Comparison of ENCODE assay signal across 10 cellular contexts in the genomic region with DNA sequence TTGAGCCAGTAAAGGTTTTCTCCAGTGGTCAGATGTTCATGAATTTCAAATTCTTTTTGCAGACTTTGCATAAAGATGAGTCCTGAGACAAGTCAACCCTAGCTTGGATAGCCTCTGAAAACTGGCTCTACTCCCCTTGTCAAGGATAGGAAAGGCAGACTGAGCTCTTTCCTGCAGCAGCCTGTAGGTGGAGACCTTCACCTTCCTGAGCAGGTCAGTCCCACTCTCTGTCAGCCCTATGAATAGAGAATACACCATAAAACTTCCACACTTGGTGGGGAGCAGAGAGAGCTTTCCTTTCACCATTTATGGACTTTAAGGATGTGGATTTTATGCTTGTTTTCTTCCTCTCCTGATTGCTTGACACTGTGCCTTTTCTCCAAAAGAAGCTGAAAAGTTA. TPM values are rescaled to one million over a fixed set of nuclear protein-coding genes. Genes with fewer than 3 reads are reported as not detected.
DNase-seq lines count a peak whose midpoint lies in the region; ATAC-seq and TF ChIP-seq lines count a peak whose summit lies in the region.
"Had no signal": no experiment of that assay in that cellular context is flagged by ENCODE, and none has a peak within 500 bp of the region (broad histone marks: within the 10 kb centered on the region; RNA-seq: fewer than 3 reads in every experiment).

No MANE protein-coding gene starts in this region.

- H3K4me3 Mint-ChIP-seq in GM23338, result no peak overlapping the region
- H3K4me3 Mint-ChIP-seq in effector memory CD8-positive, alpha-beta T cell, result no peak overlapping the region

- H3F3A ChIP-seq in GM23338 (replicated peaks; ENCODE audit: low read depth) (no peaks in the 10 kb centered on the region), SK-N-SH (replicated peaks; ENCODE audit: insufficient read depth) (no peaks in the 10 kb centered on the region)

- TF ChIP-seq RAD21 in SK-N-SH (IDR thresholded peaks at IDR 0.05; ENCODE audit: low read length), result peak; percentile 45

- peaks cover 2% of the 10 kb centered on the region for H3K27me3 Mint-ChIP-seq in GM23338 (ENCODE audit: insufficient read depth, low read depth, poor library complexity)
- H3K27me3 Mint-ChIP-seq in effector memory CD8-positive, alpha-beta T cell, result no peaks in the 10 kb centered on the region

- no peaks in the 10 kb centered on the region for H3K9me3 Mint-ChIP-seq in GM23338
- no peaks in the 10 kb centered on the region for H3K9me3 Mint-ChIP-seq in effector memory CD8-positive, alpha-beta T cell

- H3K4me1 Mint-ChIP-seq in GM23338, result peaks cover 8% of the 10 kb centered on the region; the same call in 2 of the 3 replicates
- no peaks in the 10 kb centered on the region for H3K4me1 Mint-ChIP-seq in effector memory CD8-positive, alpha-beta T cell (ENCODE audit: low read depth in 2 of 2)

- H3K9me2 ChIP-seq in GM23338 (ENCODE audit: insufficient read depth) (no peaks in the 10 kb centered on the region), SK-N-SH (no peaks in the 10 kb centered on the region)

- H3K36me3 ChIP-seq in GM23338 (ENCODE audit: insufficient read depth) (no peaks in the 10 kb centered on the region), SK-N-SH (replicated peaks in 1 of 2; ENCODE audit: control insufficient read depth in 1 of 2, insufficient read depth in 2 of 2, low read length in 1 of 2) (no peaks in the 10 kb centered on the region)

- ATAC-seq in GM23338 (peak; percentile 89), left colon (peak; percentile 54)
- ATAC-seq in effector memory CD8-positive, alpha-beta T cell (replicated peaks), result no peak

- no peak overlapping the region for H3K27ac ChIP-seq in GM23338 (ENCODE audit: low read depth)
- no peak overlapping the region for H3K27ac ChIP-seq in SK-N-SH (ENCODE audit: low read depth in 2 of 2, low read length in 1 of 2)

- CTCF ChIA-PET in SK-N-SH (lab: Yijun Ruan, JAX), result interaction anchor here (0.6 to 2.1 kb wide), 8 partner anchors 8 to 45 kb away, joined by 3 to 12 read pairs (median 3); no protein-coding TSS in a partner anchor

- peak; percentile 15 for DNase-seq in DMS53 treated with DMSO at 0.1 percent for 48 hours (lab: John Stamatoyannopoulos, UW; ENCODE audit: unreplicated experiment)
- DNase-seq in GM23338 (ENCODE audit: low spot score), result peak; percentile 49
- peak; percentile 21 for DNase-seq in SK-N-SH
- peak in 1 of 2 donors; percentile 5 for DNase-seq in left colon
- no peak for DNase-seq in superior temporal gyrus (ENCODE audit: extremely low spot score)
- no peak for DNase-seq in DMS79 (lab: John Stamatoyannopoulos, UW)
- no peak for DNase-seq in effector memory CD8-positive, alpha-beta T cell
- DNase-seq in NCI-H774 (lab: John Stamatoyannopoulos, UW), result no peak
- DNase-seq: GOT3 had no signal

- no peak overlapping the region for H2AFZ ChIP-seq in GM23338
- no peak overlapping the region for H2AFZ ChIP-seq in SK-N-SH (ENCODE audit: low read depth)

- H4K20me1 ChIP-seq in GM23338 (replicated peaks; ENCODE audit: insufficient read depth) (no peaks in the 10 kb centered on the region), SK-N-SH (ENCODE audit: insufficient read depth) (no peaks in the 10 kb centered on the region)

- H3K4me3 ChIP-seq in GM23338 (no peak overlapping the region), SK-N-SH (ENCODE audit: low read depth in 2 of 2, low read length in 1 of 2) (no peak overlapping the region)

- no peaks in the 10 kb centered on the region for H3K79me2 ChIP-seq in GM23338 (replicated peaks; ENCODE audit: insufficient read depth)
- no peaks in the 10 kb centered on the region for H3K79me2 ChIP-seq in SK-N-SH (ENCODE audit: insufficient read depth)

- H3K27me3 ChIP-seq in GM23338 (ENCODE audit: insufficient read depth) (no peaks in the 10 kb centered on the region), SK-N-SH (ENCODE audit: insufficient read depth) (peaks cover 5% of the 10 kb centered on the region; the same call in 1 of the 2 replicates)

- POLR2A ChIA-PET in SK-N-SH (lab: Yijun Ruan, JAX), result no interaction called here

- no peak overlapping the region for H3K9ac ChIP-seq in SK-N-SH

- no peak for TF ChIP-seq EP300 in SK-N-SH (IDR thresholded peaks at IDR 0.05; ENCODE audit: borderline replicate concordance in 1 of 2, low read depth in 1 of 2, low read length in 1 of 2)

- peaks cover 7% of the 10 kb centered on the region; the same call in 1 of the 2 replicates for H3K4me1 ChIP-seq in GM23338 (ENCODE audit: insufficient read depth)
- no peaks in the 10 kb centered on the region for H3K4me1 ChIP-seq in SK-N-SH (ENCODE audit: control insufficient read depth in 1 of 2, insufficient read depth in 2 of 2, low read depth in 1 of 2, low read length in 1 of 2)

- no peak overlapping the region for H3K27ac Mint-ChIP-seq in GM23338
- no peak overlapping the region for H3K27ac Mint-ChIP-seq in effector memory CD8-positive, alpha-beta T cell

- H3K4me2 ChIP-seq in GM23338 (no peak overlapping the region), SK-N-SH (no peak overlapping the region)

- no peaks in the 10 kb centered on the region for H3K36me3 Mint-ChIP-seq in GM23338 (ENCODE audit: low read depth)
- H3K36me3 Mint-ChIP-seq in effector memory CD8-positive, alpha-beta T cell (ENCODE audit: insufficient read depth), result no peaks in the 10 kb centered on the region

- intact Hi-C loops in left colon (cut with DNase I, micrococcal nuclease), result no loop called here

- no peaks in the 10 kb centered on the region for H3K9me3 ChIP-seq in SK-N-SH

- peak; percentile 61 to 77 for TF ChIP-seq CTCF in GM23338 (conservative IDR thresholded peaks at IDR 0.05; ENCODE audit: low read depth in 2 of 2)
- peak; percentile 43; the same call in 1 of the 2 replicates for TF ChIP-seq CTCF in SK-N-SH (IDR thresholded peaks at IDR 0.05)

TF ChIP-seq in GM23338, 12 proteins besides CTCF, POLR2A, EP300 and RAD21 (continues in another document):
- TF ChIP-seq, protein P1, sequence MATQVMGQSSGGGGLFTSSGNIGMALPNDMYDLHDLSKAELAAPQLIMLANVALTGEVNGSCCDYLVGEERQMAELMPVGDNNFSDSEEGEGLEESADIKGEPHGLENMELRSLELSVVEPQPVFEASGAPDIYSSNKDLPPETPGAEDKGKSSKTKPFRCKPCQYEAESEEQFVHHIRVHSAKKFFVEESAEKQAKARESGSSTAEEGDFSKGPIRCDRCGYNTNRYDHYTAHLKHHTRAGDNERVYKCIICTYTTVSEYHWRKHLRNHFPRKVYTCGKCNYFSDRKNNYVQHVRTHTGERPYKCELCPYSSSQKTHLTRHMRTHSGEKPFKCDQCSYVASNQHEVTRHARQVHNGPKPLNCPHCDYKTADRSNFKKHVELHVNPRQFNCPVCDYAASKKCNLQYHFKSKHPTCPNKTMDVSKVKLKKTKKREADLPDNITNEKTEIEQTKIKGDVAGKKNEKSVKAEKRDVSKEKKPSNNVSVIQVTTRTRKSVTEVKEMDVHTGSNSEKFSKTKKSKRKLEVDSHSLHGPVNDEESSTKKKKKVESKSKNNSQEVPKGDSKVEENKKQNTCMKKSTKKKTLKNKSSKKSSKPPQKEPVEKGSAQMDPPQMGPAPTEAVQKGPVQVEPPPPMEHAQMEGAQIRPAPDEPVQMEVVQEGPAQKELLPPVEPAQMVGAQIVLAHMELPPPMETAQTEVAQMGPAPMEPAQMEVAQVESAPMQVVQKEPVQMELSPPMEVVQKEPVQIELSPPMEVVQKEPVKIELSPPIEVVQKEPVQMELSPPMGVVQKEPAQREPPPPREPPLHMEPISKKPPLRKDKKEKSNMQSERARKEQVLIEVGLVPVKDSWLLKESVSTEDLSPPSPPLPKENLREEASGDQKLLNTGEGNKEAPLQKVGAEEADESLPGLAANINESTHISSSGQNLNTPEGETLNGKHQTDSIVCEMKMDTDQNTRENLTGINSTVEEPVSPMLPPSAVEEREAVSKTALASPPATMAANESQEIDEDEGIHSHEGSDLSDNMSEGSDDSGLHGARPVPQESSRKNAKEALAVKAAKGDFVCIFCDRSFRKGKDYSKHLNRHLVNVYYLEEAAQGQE (IDR thresholded peaks at IDR 0.05; ENCODE audit: unreplicated experiment), result no peak
- TF ChIP-seq POLR2AphosphoS5 (IDR thresholded peaks at IDR 0.05; ENCODE audit: low read depth) (no peak), ZNF331 (CRISPR knock-in tag; IDR thresholded peaks at IDR 0.05; ENCODE audit: low read depth) (no peak), ZNF114 (CRISPR knock-in tag; IDR thresholded peaks at IDR 0.05) (no peak)

TF ChIP-seq in SK-N-SH, 30 proteins besides CTCF, POLR2A, EP300 and RAD21:
- TF ChIP-seq TEAD4 (IDR thresholded peaks at IDR 0.05; ENCODE audit: borderline replicate concordance, insufficient read depth), result no peak
- TF ChIP-seq SMC3 (IDR thresholded peaks at IDR 0.05; ENCODE audit: low read depth, low read length), result peak; percentile 24; the same call in 1 of the 2 replicates
- TF ChIP-seq YY1 (IDR thresholded peaks at IDR 0.05; ENCODE audit: low read depth), result no peak
TF ChIP-seq in SK-N-SH: peak in this region for 1.

RNA-seq across cellular contexts. Expression of a gene that starts 41.9 kb away (rescaled TPM):
- total RNA-seq in GM23338 (2014; rRNA removed; shearing (Covaris generic)), result 0.89 and 1.4 TPM in 2 replicates
- polyA plus RNA-seq in GM23338 (2016; fragmentation: Nextera tagmentation; extraction: Ambion mirVana), result 0.87 and 1.6 TPM in 2 replicates
- polyA plus RNA-seq in SK-N-SH (2012; rRNA removed), result under 0.01 and 0.02 TPM in 2 replicates
- 0.01 TPM in 1 of 2 replicates, not detected in the other for polyA plus RNA-seq in SK-N-SH (2012; cell fraction: cytosol; rRNA removed)
- polyA plus RNA-seq in SK-N-SH (2012; cell fraction: nucleus; rRNA removed), result 0.05 and 0.06 TPM in 2 replicates
- total RNA-seq in left colon, result 1 to 10 TPM in 1 of 2 donors, under 1 TPM in 1; 0.43 to 1.1 TPM
- total RNA-seq: T-helper 2 cell treated with Interferon-gamma antibody and Interleukin-4, amounts not matched to agents 100 ng/mL and 5 ng/mL, for 36 hours had no signal

Comparison
In these comparisons a context has a peak if more than half of its experiments do, and no peak if none do; other contexts are left out.
1. DNase-seq: peak in DMS53 treated with DMSO at 0.1 percent for 48 hours (single experiment), GM23338 (single experiment) and SK-N-SH (single experiment); none in superior temporal gyrus (single experiment), DMS79 (single experiment), effector memory CD8-positive, alpha-beta T cell (0 of 3) and NCI-H774 (single experiment).